In genomic region chr16:89326721-89327120, GRCh38 we compare ENCODE assay signal across 10 cellular contexts.
DNase-seq lines count a peak whose midpoint lies in the region; ATAC-seq, FAIRE-seq and TF ChIP-seq lines count a peak whose summit lies in the region.
"Had no signal": no experiment of that assay in that cellular context is flagged by ENCODE, and none has a peak within 500 bp of the region (broad histone marks: within the 10 kb centered on the region; RNA-seq: fewer than 3 reads in every experiment).

No MANE protein-coding gene starts in this region.

- peaks cover 3% of the 10 kb centered on the region for H3K36me3 Mint-ChIP-seq in activated naive CD4-positive, alpha-beta T cell treated with anti-CD3 and anti-CD28 coated beads, Interleukin-2, amount 50 U/mL, for 24 hours

- TF ChIP-seq RAD21 in K562 (CRISPR knock-in tag; conservative IDR thresholded peaks at IDR 0.05 in 1 of 2, IDR thresholded peaks at IDR 0.05 in 1 of 2): no peak

- no peak for FAIRE-seq in K562 (lab: Jason Lieb, UNC)

- H4K20me1 ChIP-seq in K562 (replicated peaks; ENCODE audit: control insufficient read depth, insufficient read depth, low read length): peaks cover 46% of the 10 kb centered on the region

- ATAC-seq in K562 (no peak), lung (ENCODE audit: insufficient read depth, low FRiP score) (no peak), upper lobe of right lung (no peak)
- ATAC-seq: CD8-positive, alpha-beta T cell had no signal

- BruUV-seq in K562 (replicated peaks; lab: Mats Ljungman, UMichigan): no TSS peak

- no peaks in the 10 kb centered on the region for H3K27me3 Mint-ChIP-seq in activated naive CD4-positive, alpha-beta T cell treated with anti-CD3 and anti-CD28 coated beads, Interleukin-2, amount 50 U/mL, for 24 hours

- POLR2A ChIA-PET in K562 (lab: Yijun Ruan, JAX): interaction anchor here (0.9 to 1.3 kb wide), 4 partner anchors 9 to 239 kb away, joined by 3 to 5 read pairs (median 4); no protein-coding TSS in a partner anchor

- H3K79me2 ChIP-seq in K562 (ENCODE audit: control insufficient read depth, insufficient read depth, low read length): peaks cover 96% of the 10 kb centered on the region

- TF ChIP-seq EP300 in K562 (IDR thresholded peaks at IDR 0.05; ENCODE audit: low read length): no peak

- TF ChIP-seq CTCF in K562 (IDR thresholded peaks at IDR 0.05 in 2 of 3, conservative IDR thresholded peaks at IDR 0.05 in 1 of 3; ENCODE audit: insufficient read depth in 2 of 3, low read depth in 1 of 3, low read length in 3 of 3): no peak
- no peak for TF ChIP-seq CTCF in lung (IDR thresholded peaks at IDR 0.05; ENCODE audit: control extremely low read depth, extremely low read depth)
- no peak for TF ChIP-seq CTCF in upper lobe of right lung (IDR thresholded peaks at IDR 0.05)

- H3K4me3 ChIP-seq in K562 (no peak overlapping the region), lung (no peak overlapping the region), upper lobe of right lung (no peak overlapping the region)

- intact Hi-C loops in K562 (cut with micrococcal nuclease): no loop called here
- intact Hi-C loops in upper lobe of right lung (cut with DNase I): loop anchor here (10.0 kb wide), 1 partner anchor 178 kb away; the partner anchor contains the start of gene SPG7

- peaks cover 7% of the 10 kb centered on the region for H3K9me1 ChIP-seq in K562 (ENCODE audit: control insufficient read depth, insufficient read depth, low read length)

- no peaks in the 10 kb centered on the region for H3K9me3 Mint-ChIP-seq in activated naive CD4-positive, alpha-beta T cell treated with anti-CD3 and anti-CD28 coated beads, Interleukin-2, amount 50 U/mL, for 24 hours
- H3K9me3 Mint-ChIP-seq: CD8-positive, alpha-beta T cell had no signal

- H3K36me3 ChIP-seq in K562 (ENCODE audit: control insufficient read depth, insufficient read depth, low read length) (peaks cover 43% of the 10 kb centered on the region; the same call in 2 of the 3 replicates), lung (ENCODE audit: control insufficient read depth in 2 of 2, insufficient read depth in 2 of 2, low read length in 2 of 2) (no peaks in the 10 kb centered on the region), upper lobe of right lung (no peaks in the 10 kb centered on the region)

- no peak overlapping the region for H2AFZ ChIP-seq in K562 (ENCODE audit: low read depth, low read length)

- H3K9me3 ChIP-seq in K562 (replicated peaks; ENCODE audit: control insufficient read depth, insufficient read depth, low read depth, low read length) (no peaks in the 10 kb centered on the region; the same call in 1 of the 2 replicates), lung (ENCODE audit: control insufficient read depth in 2 of 2, insufficient read depth in 1 of 2, low read length in 1 of 2) (no peaks in the 10 kb centered on the region), upper lobe of right lung (no peaks in the 10 kb centered on the region)

- H3K27ac Mint-ChIP-seq in activated naive CD4-positive, alpha-beta T cell treated with anti-CD3 and anti-CD28 coated beads, Interleukin-2, amount 50 U/mL, for 24 hours: peak overlapping the region; percentile 68

- peaks cover 84% of the 10 kb centered on the region for H3K4me1 Mint-ChIP-seq in activated naive CD4-positive, alpha-beta T cell treated with anti-CD3 and anti-CD28 coated beads, Interleukin-2, amount 50 U/mL, for 24 hours

- CTCF ChIA-PET in K562 (lab: Yijun Ruan, JAX; ENCODE audit: low intra/inter-chr PET ratio): no interaction called here

- H3K27ac ChIP-seq in K562 (ENCODE audit: extremely low read depth, low read depth, low read length): peak overlapping the region; percentile 97; the same call in 2 of the 3 replicates
- peak overlapping the region; percentile 54 to 82 for H3K27ac ChIP-seq in lung (ENCODE audit: low read depth in 1 of 2, low read length in 1 of 2)
- H3K27ac ChIP-seq in upper lobe of right lung: peak overlapping the region; percentile 70

- in situ Hi-C loops in K562 (cut with MboI): no loop called here

- no peak for TF ChIP-seq POLR2A in K562 (conservative IDR thresholded peaks at IDR 0.05)

- 65% methylated on average over 7 of the region's 7 CpGs for WGBS in K562 (ENCODE audit: insufficient coverage, low coverage, missing lambda C conversion rate)
- 87 to 90% methylated on average over 7 of the region's 7 CpGs for WGBS in lung, 2 donors

- H3K4me1 ChIP-seq in K562 (replicated peaks in 1 of 2; ENCODE audit: control insufficient read depth in 2 of 2, insufficient read depth in 2 of 2, low read length in 2 of 2) (peaks cover 53 to 71% of the 10 kb centered on the region in 2 experiments), lung (ENCODE audit: control insufficient read depth in 2 of 2, insufficient read depth in 2 of 2, low read length in 2 of 2) (peaks cover 20 to 48% of the 10 kb centered on the region in 2 donors), upper lobe of right lung (peaks cover 66% of the 10 kb centered on the region)

- H3K4me3 Mint-ChIP-seq in activated naive CD4-positive, alpha-beta T cell treated with anti-CD3 and anti-CD28 coated beads, Interleukin-2, amount 50 U/mL, for 24 hours: no peak overlapping the region
- H3K4me3 Mint-ChIP-seq: CD8-positive, alpha-beta T cell had no signal

- H3K9ac ChIP-seq in K562 (ENCODE audit: insufficient read depth in 1 of 2, low read depth in 2 of 2, low read length in 2 of 2): peak overlapping the region; percentile 70 to 90; a peak in 3 of 4 replicates

- no peak overlapping the region; the same call in 1 of the 2 replicates for H3K4me2 ChIP-seq in K562 (ENCODE audit: insufficient read depth, low read length)

- H3K27me3 ChIP-seq in K562 (ENCODE audit: control insufficient read depth in 2 of 2, insufficient read depth in 2 of 2, low read length in 2 of 2) (no peaks in the 10 kb centered on the region), lung (ENCODE audit: control insufficient read depth, insufficient read depth) (no peaks in the 10 kb centered on the region), upper lobe of right lung (no peaks in the 10 kb centered on the region)

- DNase-seq in activated naive CD4-positive, alpha-beta T cell (lab: John Stamatoyannopoulos, UW): no peak
- DNase-seq in K562 (ENCODE audit: extremely low read depth in 1 of 4, low spot score in 3 of 4) (no peak), lung (ENCODE audit: low spot score) (no peak), upper lobe of right lung (peak; percentile 54), AG08396 (ENCODE audit: low spot score) (no peak), NCI-H1436 treated with DMSO at 0.1 percent for 48 hours (lab: John Stamatoyannopoulos, UW) (no peak)
- DNase-seq in effector CD4-positive, alpha-beta T cell: no peak
- DNase-seq: CD8-positive, alpha-beta T cell; NCI-H1417 treated with DMSO at 0.1 percent for 48 hours had no signal

TF ChIP-seq in K562, 482 proteins besides CTCF, POLR2A, EP300 and RAD21:
- TF ChIP-seq PML (IDR thresholded peaks at IDR 0.05; ENCODE audit: low read length) (no peak), CHD1 (IDR thresholded peaks at IDR 0.05; ENCODE audit: low read length) (no peak), RBM22 (IDR thresholded peaks at IDR 0.05; ENCODE audit: low read depth, low read length, poor library complexity, severe bottlenecking) (peak; percentile 68), TCFL5 (CRISPR knock-in tag; conservative IDR thresholded peaks at IDR 0.05) (no peak), SMAD3 (CRISPR knock-in tag; conservative IDR thresholded peaks at IDR 0.05) (no peak), RCOR1 (IDR thresholded peaks at IDR 0.05; ENCODE audit: borderline replicate concordance in 1 of 2, low read depth in 2 of 2, low read length in 2 of 2) (no peak), TRIM24 (IDR thresholded peaks at IDR 0.05) (no peak), ZNF57 (CRISPR knock-in tag; IDR thresholded peaks at IDR 0.05) (no peak), POLR2G (IDR thresholded peaks at IDR 0.05; ENCODE audit: low read depth, low read length) (0 out of 2 replicates have a peak, but pooled peaks have one; percentile 3), RAD51 (IDR thresholded peaks at IDR 0.05; ENCODE audit: borderline replicate concordance, low read depth) (no peak), KAT8 (IDR thresholded peaks at IDR 0.05; ENCODE audit: low read depth) (no peak), SNRNP70 (optimal IDR thresholded peaks at IDR 0.05; ENCODE audit: low read depth, low read length) (no peak), HNRNPH1 (optimal IDR thresholded peaks at IDR 0.05; ENCODE audit: low read depth, low read length) (no peak)
